ENCODE assay signal across 7 cellular contexts in genomic region chr21:28993293-28993629, GRCh38. TPM values are rescaled to one million over a fixed set of nuclear protein-coding genes. Genes with fewer than 3 reads are reported as not detected.
DNase-seq lines count a peak whose midpoint lies in the region; ATAC-seq lines count a peak whose summit lies in the region.

No MANE protein-coding gene starts in this region.

- H3K9ac ChIP-seq in HUES48 (ENCODE audit: low read depth, low read length) (peak overlapping the region; percentile 58), iPS-15b (ENCODE audit: low read depth, low read length) (peak overlapping the region; percentile 66)

- H3K27ac ChIP-seq in HUES48 (ENCODE audit: low read depth, low read length) = peak overlapping the region; percentile 92

- no peaks in the 10 kb centered on the region for H3K36me3 ChIP-seq in HUES48 (ENCODE audit: control insufficient read depth, insufficient read depth, low read length)
- H3K36me3 ChIP-seq in iPS-15b (ENCODE audit: control insufficient read depth, insufficient read depth, low read length) = no peaks in the 10 kb centered on the region

- peak overlapping the region; percentile 94 for H3K27ac Mint-ChIP-seq in activated T-helper 17 cell treated with anti-CD3 and anti-CD28 coated beads, Interleukin-2, amount 50 U/mL, for 72 hours
- peak overlapping the region; percentile 95 to 99 for H3K27ac Mint-ChIP-seq in stimulated activated naive CD8-positive, alpha-beta T cell treated with anti-CD3 and anti-CD28 coated beads, Interleukin-15, amount 100 ng/mL, for 72 hours

- peaks cover 13% of the 10 kb centered on the region for H3K4me1 Mint-ChIP-seq in activated T-helper 17 cell treated with anti-CD3 and anti-CD28 coated beads, Interleukin-2, amount 50 U/mL, for 72 hours
- H3K4me1 Mint-ChIP-seq in stimulated activated naive CD8-positive, alpha-beta T cell treated with anti-CD3 and anti-CD28 coated beads, Interleukin-15, amount 100 ng/mL, for 72 hours = peaks cover 38% of the 10 kb centered on the region

- H3K9me3 Mint-ChIP-seq in activated T-helper 17 cell treated with anti-CD3 and anti-CD28 coated beads, Interleukin-2, amount 50 U/mL, for 72 hours = no peaks in the 10 kb centered on the region
- H3K9me3 Mint-ChIP-seq in stimulated activated naive CD8-positive, alpha-beta T cell treated with anti-CD3 and anti-CD28 coated beads, Interleukin-15, amount 100 ng/mL, for 72 hours = no peaks in the 10 kb centered on the region

- ATAC-seq in activated T-helper 17 cell treated with anti-CD3 and anti-CD28 coated beads, Interleukin-2, amount 50 U/mL, for 72 hours (replicated peaks) = peak; percentile 5
- ATAC-seq in stimulated activated naive CD8-positive, alpha-beta T cell treated with anti-CD3 and anti-CD28 coated beads, Interleukin-15, amount 100 ng/mL, for 72 hours = no peak
- ATAC-seq in HG03565 (IDR thresholded peaks at IDR 0.05; ENCODE audit: unreplicated experiment) = no peak

- peak overlapping the region; percentile 98 for H3K4me3 ChIP-seq in HUES48 (ENCODE audit: low read depth, low read length)
- H3K4me3 ChIP-seq in iPS-15b (ENCODE audit: low read depth, low read length) = peak overlapping the region; percentile 58

- H3K4me1 ChIP-seq in HUES48 (ENCODE audit: control insufficient read depth, insufficient read depth, low read length) (peaks cover 11% of the 10 kb centered on the region; the same call in 1 of the 2 replicates), iPS-15b (ENCODE audit: control insufficient read depth, insufficient read depth, low read length) (peaks cover 3% of the 10 kb centered on the region)

- peaks cover 35% of the 10 kb centered on the region for H3K36me3 Mint-ChIP-seq in activated T-helper 17 cell treated with anti-CD3 and anti-CD28 coated beads, Interleukin-2, amount 50 U/mL, for 72 hours (ENCODE audit: low read depth)

- H3K4me3 Mint-ChIP-seq in activated T-helper 17 cell treated with anti-CD3 and anti-CD28 coated beads, Interleukin-2, amount 50 U/mL, for 72 hours = peak overlapping the region; percentile 92
- H3K4me3 Mint-ChIP-seq in stimulated activated naive CD8-positive, alpha-beta T cell treated with anti-CD3 and anti-CD28 coated beads, Interleukin-15, amount 100 ng/mL, for 72 hours = peak overlapping the region; percentile 91 to 95

- no peaks in the 10 kb centered on the region for H3K27me3 Mint-ChIP-seq in activated T-helper 17 cell treated with anti-CD3 and anti-CD28 coated beads, Interleukin-2, amount 50 U/mL, for 72 hours
- H3K27me3 Mint-ChIP-seq in stimulated activated naive CD8-positive, alpha-beta T cell treated with anti-CD3 and anti-CD28 coated beads, Interleukin-15, amount 100 ng/mL, for 72 hours = no peaks in the 10 kb centered on the region

- no peak for DNase-seq in stimulated activated naive CD8-positive, alpha-beta T cell treated with anti-CD3 and anti-CD28 coated beads, Interleukin-15, amount 100 ng/mL, for 72 hours
- no peak for DNase-seq in activated effector memory CD4-positive, alpha-beta T cell treated with anti-CD3 and anti-CD28 coated beads, Interleukin-2, amount 50 U/mL, for 16 hours
- DNase-seq in foreskin melanocyte = no peak

- H3K9me3 ChIP-seq in HUES48 (ENCODE audit: control insufficient read depth, insufficient read depth, low read length) (no peaks in the 10 kb centered on the region), iPS-15b (ENCODE audit: control insufficient read depth, insufficient read depth, low read length) (no peaks in the 10 kb centered on the region)

- H3K27me3 ChIP-seq in HUES48 (ENCODE audit: control insufficient read depth, insufficient read depth, low read length) = no peaks in the 10 kb centered on the region
- no peaks in the 10 kb centered on the region for H3K27me3 ChIP-seq in iPS-15b (ENCODE audit: control insufficient read depth, insufficient read depth, low read length)

RNA-seq across cellular contexts. Expression of gene LTN1, which starts 0.6 kb away (rescaled TPM):
- total RNA-seq in activated T-helper 17 cell treated with anti-CD3 and anti-CD28 coated beads, Interleukin-2, amount 50 U/mL, for 72 hours = 10 to 100 TPM; 33.0 to 42.3 TPM

RNA-seq across cellular contexts. Expression of gene RWDD2B, which starts 25.9 kb away (rescaled TPM):
- 1 to 10 TPM; 4.9 to 9.7 TPM for total RNA-seq in activated T-helper 17 cell treated with anti-CD3 and anti-CD28 coated beads, Interleukin-2, amount 50 U/mL, for 72 hours

RNA-seq across cellular contexts. Expression of gene USP16, which starts 31.2 kb away (rescaled TPM):
- total RNA-seq in activated T-helper 17 cell treated with anti-CD3 and anti-CD28 coated beads, Interleukin-2, amount 50 U/mL, for 72 hours = 10 to 100 TPM; 37.8 to 47.6 TPM
